Comparison of ENCODE assay signal across 9 cellular contexts in genomic region chr1:54973205-54973921, GRCh38. TPM values are rescaled to one million over a fixed set of nuclear protein-coding genes. Genes with fewer than 3 reads are reported as not detected.
DNase-seq lines count a peak whose midpoint lies in the region; TF ChIP-seq lines count a peak whose summit lies in the region.
"Had no signal": no experiment of that assay in that cellular context is flagged by ENCODE, and none has a peak within 500 bp of the region (broad histone marks: within the 10 kb centered on the region; RNA-seq: fewer than 3 reads in every experiment).

No MANE protein-coding gene starts in this region.

- H3K27ac Mint-ChIP-seq in activated naive CD4-positive, alpha-beta T cell treated with anti-CD3 and anti-CD28 coated beads for 36 hours: no peak overlapping the region

- H3K27me3 ChIP-seq in ascending aorta (no peaks in the 10 kb centered on the region), testis (no peaks in the 10 kb centered on the region)
- H3K27me3 ChIP-seq: thyroid gland had no signal

- H3K27ac ChIP-seq in ascending aorta: peak overlapping the region; percentile 77 to 83
- no peak overlapping the region for H3K27ac ChIP-seq in testis
- H3K27ac ChIP-seq: thyroid gland had no signal

- H3K4me3 ChIP-seq in ascending aorta: peak overlapping the region in 1 of 2 donors; percentile 1
- no peak overlapping the region for H3K4me3 ChIP-seq in testis
- H3K4me3 ChIP-seq: thyroid gland had no signal

- H3K4me1 ChIP-seq in ascending aorta (peaks cover 0 to 15% of the 10 kb centered on the region in 2 donors), testis (peaks cover 5% of the 10 kb centered on the region)
- H3K4me1 ChIP-seq: thyroid gland had no signal

- TF ChIP-seq POLR2A in testis (IDR thresholded peaks at IDR 0.05): no peak

- no peaks in the 10 kb centered on the region for H3K36me3 Mint-ChIP-seq in activated naive CD4-positive, alpha-beta T cell treated with anti-CD3 and anti-CD28 coated beads for 36 hours (ENCODE audit: low read depth)

- peaks cover 4% of the 10 kb centered on the region for H3K4me1 Mint-ChIP-seq in activated naive CD4-positive, alpha-beta T cell treated with anti-CD3 and anti-CD28 coated beads for 36 hours (ENCODE audit: low read depth)

- H3K9me3 Mint-ChIP-seq in activated naive CD4-positive, alpha-beta T cell treated with anti-CD3 and anti-CD28 coated beads for 36 hours: no peaks in the 10 kb centered on the region

- H3K9me3 ChIP-seq in ascending aorta: no peaks in the 10 kb centered on the region
- no peaks in the 10 kb centered on the region for H3K9me3 ChIP-seq in testis
- H3K9me3 ChIP-seq: thyroid gland had no signal

- CTCF ChIA-PET in activated naive CD4-positive, alpha-beta T cell treated with anti-CD3 and anti-CD28 coated beads for 36 hours (lab: Charles Lee): interaction anchor here (1.3 kb wide), 1 partner anchor 28 kb away, joined by 5 read pairs; no protein-coding TSS in a partner anchor

- no peak overlapping the region for H3K4me3 Mint-ChIP-seq in activated naive CD4-positive, alpha-beta T cell treated with anti-CD3 and anti-CD28 coated beads for 36 hours

- H3K36me3 ChIP-seq in ascending aorta (no peaks in the 10 kb centered on the region), testis (ENCODE audit: low read depth, missing control alignments) (no peaks in the 10 kb centered on the region)
- H3K36me3 ChIP-seq: thyroid gland had no signal

- intact Hi-C loops in ascending aorta (cut with DNase I) (loop anchor here (1.0 kb wide), 1 partner anchor 23 kb away; no protein-coding TSS in a partner anchor), testis (cut with DNase I; ENCODE audit: low total_unique reads) (no loop called here)
- intact Hi-C loops in activated naive CD4-positive, alpha-beta T cell treated with anti-CD3 and anti-CD28 coated beads for 36 hours (cut with micrococcal nuclease): no loop called here

- H3K27me3 Mint-ChIP-seq in activated naive CD4-positive, alpha-beta T cell treated with anti-CD3 and anti-CD28 coated beads for 36 hours (ENCODE audit: low read depth): peaks cover 31% of the 10 kb centered on the region

- 31 to 46% methylated on average over 5 of the region's 5 CpGs for WGBS in testis, 2 donors

- TF ChIP-seq CTCF in ascending aorta (IDR thresholded peaks at IDR 0.05) (peak in 2 of 3 experiments; percentile 42 to 47), testis (IDR thresholded peaks at IDR 0.05) (peak in 1 of 3 experiments; percentile 48)

- DNase-seq in NCI-H2029 treated with DMSO at 0.1 percent for 48 hours (lab: John Stamatoyannopoulos, UW): peak; percentile 18
- DNase-seq in NCI-H2029 (lab: John Stamatoyannopoulos, UW): no peak
- peak in 1 of 2 donors; percentile 84 for DNase-seq in ascending aorta (ENCODE audit: low spot score in 2 of 2)
- DNase-seq in hypothalamus (lab: John Stamatoyannopoulos, UW): peak in 31 of 51 donors; percentile 11 to 76 (median 41)
- peak; percentile 54 for DNase-seq in testis
- DNase-seq in activated naive CD4-positive, alpha-beta T cell treated with anti-CD3 and anti-CD28 coated beads for 36 hours: no peak
- DNase-seq in NCI-H187 treated with DMSO at 0.1 percent for 48 hours (lab: John Stamatoyannopoulos, UW): no peak
- no peak for DNase-seq in GM19240 (ENCODE audit: insufficient read length, low spot score)

RNA-seq across cellular contexts. Expression of gene TMEM61, which starts 7.1 kb away (rescaled TPM):
- total RNA-seq in ascending aorta: not detected
- total RNA-seq in testis: 1 to 10 TPM in 1 of 2 donors, under 1 TPM in 1; 0.31 to 1.1 TPM
- 1.4 TPM for polyA plus RNA-seq in testis (ENCODE audit: insufficient read depth, low read depth, low replicate concordance)
- total RNA-seq in activated naive CD4-positive, alpha-beta T cell treated with anti-CD3 and anti-CD28 coated beads for 36 hours: not detected

RNA-seq across cellular contexts. Expression of gene BSND, which starts 25.4 kb away (rescaled TPM):
- total RNA-seq in ascending aorta (not detected), testis (under 1 TPM; 0.19 to 0.24 TPM)
- polyA plus RNA-seq in testis (ENCODE audit: insufficient read depth, low read depth, low replicate concordance): 0.32 TPM
- not detected for total RNA-seq in activated naive CD4-positive, alpha-beta T cell treated with anti-CD3 and anti-CD28 coated beads for 36 hours
- total RNA-seq: thyroid gland had no signal

Comparison
In these comparisons a context has a peak if more than half of its experiments do, and no peak if none do; other contexts are left out.
1. DNase-seq: peak in NCI-H2029 treated with DMSO at 0.1 percent for 48 hours (single experiment), hypothalamus (31 of 51) and testis (single experiment); none in NCI-H2029 (single experiment), activated naive CD4-positive, alpha-beta T cell treated with anti-CD3 and anti-CD28 coated beads for 36 hours (single experiment), NCI-H187 treated with DMSO at 0.1 percent for 48 hours (single experiment) and GM19240 (single experiment).
2. H3K27ac ChIP-seq: peak in ascending aorta (2 of 2); none in testis (0 of 2).